Comparison of ENCODE assay signal across 27 cellular contexts in the genomic region with DNA sequence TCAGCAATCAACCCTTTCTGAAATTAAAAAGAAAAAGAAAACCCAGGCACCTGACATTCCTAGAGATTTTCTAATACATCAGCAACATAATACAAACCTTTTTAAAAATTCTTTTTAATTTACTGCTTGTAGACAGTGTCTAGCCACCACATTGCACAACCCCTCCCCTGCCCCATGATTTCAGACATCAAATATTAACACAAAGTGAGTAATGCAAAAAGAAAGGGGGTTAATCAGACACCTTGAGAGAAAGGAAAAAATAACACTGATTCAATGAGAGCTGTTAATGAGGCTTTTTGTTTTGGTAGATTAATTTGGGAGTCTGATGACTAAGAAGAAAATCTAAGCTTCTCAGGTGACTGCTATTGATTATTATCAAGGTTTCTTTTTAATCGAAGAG. TPM values are rescaled to one million over a fixed set of nuclear protein-coding genes. Genes with fewer than 3 reads are reported as not detected.
DNase-seq lines count a peak whose midpoint lies in the region; ATAC-seq, FAIRE-seq and TF ChIP-seq lines count a peak whose summit lies in the region.
"Had no signal": no experiment of that assay in that cellular context is flagged by ENCODE, and none has a peak within 500 bp of the region (broad histone marks: within the 10 kb centered on the region; RNA-seq: fewer than 3 reads in every experiment).

No MANE protein-coding gene starts in this region.

- TF ChIP-seq RAD21 in liver (IDR thresholded peaks at IDR 0.05) (no peak), HepG2 (CRISPR knock-in tag; IDR thresholded peaks at IDR 0.05) (no peak)

- WGBS in liver, result 97% methylated on average over 1 of the region's 1 CpG
- WGBS in HepG2 (ENCODE audit: low lambda C conversion rate), result 97% methylated on average over 1 of the region's 1 CpG

- no peak for DNase-seq in HepG2 (ENCODE audit: low spot score)
- peak; percentile 31 for DNase-seq in epithelial cell of proximal tubule (ENCODE audit: low read depth)
- peak; percentile 36 for DNase-seq in kidney glomerular epithelial cell (lab: John Stamatoyannopoulos, UW)
- peak; percentile 69 for DNase-seq in renal cortical epithelial cell (ENCODE audit: low read depth)
- DNase-seq in WERI-Rb-1, result no peak
- DNase-seq in nucleus accumbens (lab: John Stamatoyannopoulos, UW), result no peak
- DNase-seq: ACHN; AML-193; BE2C; CD4-positive, alpha-beta T cell; CD8-positive, alpha-beta memory T cell; DMS 273 treated with DMSO at 0.1 percent for 48 hours; DMS79; EL; GDM1; GM23248; H7; HCEC 1CT had no signal

- no peak overlapping the region for H3K9ac ChIP-seq in liver (ENCODE audit: low read depth in 1 of 2, low read length in 2 of 2)
- H3K9ac ChIP-seq in HepG2 (ENCODE audit: insufficient read depth, low read depth, low read length), result no peak overlapping the region
- H3K9ac ChIP-seq: BLaER1 treated with 17β-estradiol and CSF1 and Interleukin-3, amounts not matched to agents 10 nM and 100 nM; GM23248 had no signal

- peak overlapping the region; percentile 27 to 73 for H3K27ac ChIP-seq in liver (ENCODE audit: low read depth in 1 of 2, low read length in 2 of 2)
- no peak overlapping the region for H3K27ac ChIP-seq in HepG2 (ENCODE audit: extremely low read length, insufficient read depth, low read length)
- no peak overlapping the region for H3K27ac ChIP-seq in WERI-Rb-1
- H3K27ac ChIP-seq: 22Rv1; A549; BLaER1 treated with 17β-estradiol and CSF1 and Interleukin-3, amounts not matched to agents 10 nM and 100 nM; GM23248 had no signal

- ATAC-seq in HepG2, result no peak
- ATAC-seq in HG03159 (IDR thresholded peaks at IDR 0.05; ENCODE audit: unreplicated experiment), result no peak
- ATAC-seq: A549, GM12878 had no signal

- no peak overlapping the region for H3K4me2 ChIP-seq in HepG2 (ENCODE audit: low read depth, low read length)
- H3K4me2 ChIP-seq: A549; BLaER1 treated with 17β-estradiol and CSF1 and Interleukin-3, amounts not matched to agents 10 nM and 100 nM had no signal

- H3K4me3 ChIP-seq in liver (ENCODE audit: low read depth in 1 of 3, low read length in 3 of 3), result no peak overlapping the region
- H3K4me3 ChIP-seq in HepG2 (replicated peaks in 1 of 3; ENCODE audit: insufficient read depth in 1 of 3, low read depth in 2 of 3, low read length in 3 of 3), result no peak overlapping the region
- H3K4me3 ChIP-seq in epithelial cell of proximal tubule (ENCODE audit: low read depth, low read length), result no peak overlapping the region
- no peak overlapping the region for H3K4me3 ChIP-seq in WERI-Rb-1 (ENCODE audit: low read depth, low read length)
- H3K4me3 ChIP-seq: A549; BLaER1 treated with 17β-estradiol and CSF1 and Interleukin-3, amounts not matched to agents 10 nM and 100 nM; GM12878; GM23248 had no signal

- TF ChIP-seq CTCF in liver (IDR thresholded peaks at IDR 0.05; ENCODE audit: low read depth, low read length, missing input control), result no peak
- TF ChIP-seq CTCF in HepG2 (CRISPR knock-in tag; IDR thresholded peaks at IDR 0.05), result no peak
- TF ChIP-seq CTCF in epithelial cell of proximal tubule (conservative IDR thresholded peaks at IDR 0.05; ENCODE audit: low read depth, low read length), result no peak
- TF ChIP-seq CTCF in WERI-Rb-1 (IDR thresholded peaks at IDR 0.05; ENCODE audit: low read depth, low read length), result no peak

- H2AFZ ChIP-seq in HepG2 (ENCODE audit: low read length), result no peak overlapping the region
- H2AFZ ChIP-seq: GM23248 had no signal

- TF ChIP-seq POLR2A in HepG2 (IDR thresholded peaks at IDR 0.05; ENCODE audit: insufficient read depth in 1 of 2, low read depth in 2 of 2, low read length in 2 of 2), result no peak

- H3K79me2 ChIP-seq in HepG2 (ENCODE audit: insufficient read depth, low read length), result peaks cover 47% of the 10 kb centered on the region

- H3K36me3 ChIP-seq in liver (ENCODE audit: control insufficient read depth in 4 of 4, insufficient read depth in 3 of 4, low read depth in 1 of 4, low read length in 3 of 4) (peaks cover 0 to 6% (median 0%) of the 10 kb centered on the region in 4 donors), HepG2 (replicated peaks in 1 of 2; ENCODE audit: control insufficient read depth in 1 of 2, insufficient read depth in 2 of 2, low read length in 2 of 2) (peaks cover 1 to 31% of the 10 kb centered on the region in 2 experiments; a peak in 4 of 5 replicates), WERI-Rb-1 (peaks cover 9% of the 10 kb centered on the region)
- H3K36me3 ChIP-seq: BE2C had no signal

- BruUV-seq in HepG2 (replicated peaks; lab: Mats Ljungman, UMichigan), result no TSS peak

- no peak for FAIRE-seq in HepG2 (lab: Jason Lieb, UNC)
- FAIRE-seq: A549, D721Med, GM12878, GM19239, H1 had no signal

- POLR2A ChIA-PET in HepG2 (lab: Yijun Ruan, JAX), result no interaction called here

- peaks cover 0 to 19% (median 5%) of the 10 kb centered on the region in 4 donors for H3K4me1 ChIP-seq in liver (ENCODE audit: control insufficient read depth in 4 of 4, insufficient read depth in 4 of 4, low read length in 3 of 4)
- peaks cover 22% of the 10 kb centered on the region for H3K4me1 ChIP-seq in HepG2 (ENCODE audit: insufficient read depth, low read length)
- H3K4me1 ChIP-seq: BE2C; BLaER1 treated with 17β-estradiol and CSF1 and Interleukin-3, amounts not matched to agents 10 nM and 100 nM had no signal

- intact Hi-C loops in HepG2 (cut with micrococcal nuclease; ENCODE audit: unreplicated experiment), result no loop called here

- in situ Hi-C loops in HepG2 (cut with HindIII; ENCODE audit: extremely low pct_ligation_motif_present, low pct_unique_long_range_greater_than_20kb), result no loop called here

- 0 out of 2 replicates have a peak, but pooled peaks cover 4% of the 10 kb centered on the region for H4K20me1 ChIP-seq in HepG2 (ENCODE audit: insufficient read depth, low read length)

- no peak for TF ChIP-seq EP300 in HepG2 (IDR thresholded peaks at IDR 0.05; ENCODE audit: low read depth in 2 of 2, low read length in 2 of 2)
- no peak for TF ChIP-seq EP300 in HepG2 (CRISPR knock-in tag; IDR thresholded peaks at IDR 0.05; ENCODE audit: borderline replicate concordance)

- H3K9me3 ChIP-seq in liver (ENCODE audit: control insufficient read depth in 4 of 4, low read length in 3 of 4) (no peaks in the 10 kb centered on the region), HepG2 (ENCODE audit: low read length) (no peaks in the 10 kb centered on the region), WERI-Rb-1 (ENCODE audit: severe bottlenecking) (no peaks in the 10 kb centered on the region)
- H3K9me3 ChIP-seq: A549; BE2C; BLaER1 treated with 17β-estradiol and CSF1 and Interleukin-3, amounts not matched to agents 10 nM and 100 nM had no signal

- CTCF ChIA-PET in HepG2 (lab: Yijun Ruan, JAX; ENCODE audit: low intra/inter-chr PET ratio, low total read pairs), result no interaction called here

- H3K27me3 ChIP-seq in liver (ENCODE audit: control insufficient read depth in 4 of 4, insufficient read depth in 4 of 4, low read length in 3 of 4) (no peaks in the 10 kb centered on the region), HepG2 (ENCODE audit: control insufficient read depth in 1 of 2, insufficient read depth in 2 of 2, low read length in 2 of 2) (no peaks in the 10 kb centered on the region), WERI-Rb-1 (ENCODE audit: insufficient read depth, low read depth, severe bottlenecking) (no peaks in the 10 kb centered on the region)
- H3K27me3 ChIP-seq: BE2C; BLaER1 treated with 17β-estradiol and CSF1 and Interleukin-3, amounts not matched to agents 10 nM and 100 nM had no signal

TF ChIP-seq in liver, 16 proteins besides CTCF, POLR2A, EP300 and RAD21 (continues in another document):
- TF ChIP-seq, protein P1, sequence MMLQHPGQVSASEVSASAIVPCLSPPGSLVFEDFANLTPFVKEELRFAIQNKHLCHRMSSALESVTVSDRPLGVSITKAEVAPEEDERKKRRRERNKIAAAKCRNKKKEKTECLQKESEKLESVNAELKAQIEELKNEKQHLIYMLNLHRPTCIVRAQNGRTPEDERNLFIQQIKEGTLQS (IDR thresholded peaks at IDR 0.05), result no peak
- no peak for TF ChIP-seq RXRA (IDR thresholded peaks at IDR 0.05)

TF ChIP-seq in HepG2, 621 proteins besides CTCF, POLR2A, EP300 and RAD21 (continues in another document):
- no peak for TF ChIP-seq ZNF816 (CRISPR knock-in tag; IDR thresholded peaks at IDR 0.05; ENCODE audit: borderline replicate concordance)
- TF ChIP-seq REPIN1 (CRISPR knock-in tag; IDR thresholded peaks at IDR 0.05; ENCODE audit: borderline replicate concordance, low read depth), result no peak
- TF ChIP-seq STAG1 (CRISPR knock-in tag; IDR thresholded peaks at IDR 0.05), result no peak
- no peak for TF ChIP-seq SIN3A (IDR thresholded peaks at IDR 0.05; ENCODE audit: borderline replicate concordance, low read depth, low read length)
- TF ChIP-seq ZNF205 (CRISPR knock-in tag; IDR thresholded peaks at IDR 0.05), result no peak
- TF ChIP-seq YY1 (IDR thresholded peaks at IDR 0.05; ENCODE audit: insufficient read depth, insufficient replicate concordance, low read depth, low read length), result no peak

RNA-seq across cellular contexts. Expression of a gene that starts 55.3 kb away (rescaled TPM):
- total RNA-seq in liver (100 to 1,000 TPM in 1 of 2 donors, 10 to 100 TPM in 1; 45.6 to 116 TPM), HepG2 (2016; rRNA removed; fragmentation: Illumina TruSeq; extraction: Trizol) (84.9 and 112 TPM in 2 replicates), epithelial cell of proximal tubule (45.4 and 51.3 TPM in 2 replicates), renal cortical epithelial cell (66.8 and 92.2 TPM in 2 replicates)
- polyA plus RNA-seq in liver (10 to 100 TPM; 52.4 to 75.4 TPM), HepG2 (2011; rRNA removed) (32.7 and 36.2 TPM in 2 replicates)
- total RNA-seq in HepG2 (2016; cell fraction: cytosol; rRNA removed; fragmentation: Illumina TruSeq; extraction: Trizol; ENCODE audit: low read depth), result 42.8 and 48.3 TPM in 2 replicates
- 87.2 and 111 TPM in 2 replicates for total RNA-seq in HepG2 (2016; cell fraction: insoluble cytoplasmic fraction; rRNA removed; fragmentation: Illumina TruSeq; extraction: Trizol)
- 55.1 and 60.6 TPM in 2 replicates for total RNA-seq in HepG2 (2016; cell fraction: membrane; rRNA removed; fragmentation: Illumina TruSeq; extraction: Trizol)
- total RNA-seq in HepG2 (2016; cell fraction: nucleus; rRNA removed; fragmentation: Illumina TruSeq; extraction: Trizol), result 73.7 and 78.0 TPM in 2 replicates
- 18.3 and 29.4 TPM in 2 replicates for polyA plus RNA-seq in HepG2 (2011; cell fraction: cytosol; rRNA removed)
- polyA plus RNA-seq in HepG2 (2011; cell fraction: nucleus; rRNA removed), result 32.1 and 35.6 TPM in 2 replicates
- polyA plus RNA-seq in HepG2 (2012), result 40.3 and 51.0 TPM in 2 replicates
- polyA plus RNA-seq in HepG2 (2016; cell fraction: cytosol; fragmentation: Illumina TruSeq; extraction: Trizol; ENCODE audit: low read depth), result 14.6 and 15.8 TPM in 2 replicates
- polyA plus RNA-seq in HepG2 (2016; cell fraction: insoluble cytoplasmic fraction; fragmentation: Illumina TruSeq; extraction: Trizol; ENCODE audit: low read depth), result 94.2 and 94.4 TPM in 2 replicates
- polyA plus RNA-seq in HepG2 (2016; cell fraction: membrane; fragmentation: Illumina TruSeq; extraction: Trizol; ENCODE audit: low read depth), result 28.0 and 33.7 TPM in 2 replicates
- polyA plus RNA-seq in HepG2 (2016; cell fraction: nucleus; fragmentation: Illumina TruSeq; extraction: Trizol; ENCODE audit: insufficient read depth, low read depth), result 68.9 and 70.7 TPM in 2 replicates
- polyA minus RNA-seq in HepG2 (2011; rRNA and poly(A)+ RNA removed; ENCODE audit: low replicate concordance), result 25.8 and 44.3 TPM in 2 replicates
- 36.7 and 39.4 TPM in 2 replicates for polyA minus RNA-seq in HepG2 (2011; cell fraction: cytosol; rRNA and poly(A)+ RNA removed)
- polyA minus RNA-seq in HepG2 (2011; cell fraction: nucleus; rRNA and poly(A)+ RNA removed), result 71.4 and 83.4 TPM in 2 replicates

Comparison
In these comparisons a context has a peak if more than half of its experiments do, and no peak if none do; other contexts are left out.
1. H3K27ac ChIP-seq: peak in liver (2 of 2); none in HepG2 (single experiment) and WERI-Rb-1 (single experiment).
2. DNase-seq: peak in epithelial cell of proximal tubule (single experiment), kidney glomerular epithelial cell (single experiment) and renal cortical epithelial cell (single experiment); none in HepG2 (single experiment), WERI-Rb-1 (single experiment) and nucleus accumbens (0 of 56).